Comparison of ENCODE assay signal across 16 cellular contexts in the genomic region with DNA sequence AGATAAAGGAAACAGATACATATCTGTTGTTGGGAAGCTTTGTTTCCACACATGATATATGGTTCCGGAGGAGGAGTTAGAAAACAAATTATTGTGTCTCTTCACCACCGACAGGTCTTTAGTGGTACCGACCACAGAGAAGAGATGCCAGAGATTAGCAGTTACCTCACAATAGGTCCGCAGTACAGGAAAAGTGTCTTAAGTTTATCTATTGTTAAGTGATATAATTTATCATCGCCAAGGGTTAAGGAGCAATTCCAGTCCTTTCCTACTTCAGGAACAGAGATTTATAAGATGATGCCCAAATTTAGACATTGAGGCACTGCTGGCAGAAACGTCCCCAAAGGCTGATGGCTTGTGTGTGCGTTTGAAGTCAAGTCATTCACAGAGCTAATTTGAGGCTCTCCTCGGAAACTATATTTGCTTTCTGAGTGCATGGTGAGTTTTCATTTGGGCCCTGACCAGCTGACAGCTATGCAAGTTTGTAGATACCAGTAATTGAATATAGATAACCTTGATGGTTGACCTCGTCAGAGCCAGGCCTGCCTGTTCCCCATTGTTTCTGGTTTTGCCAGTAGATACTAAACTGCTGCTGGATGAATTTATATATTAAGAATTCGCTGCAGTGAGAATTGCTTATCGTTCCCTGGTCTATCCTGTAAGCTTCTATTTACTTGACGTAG.
DNase-seq lines count a peak whose midpoint lies in the region; ATAC-seq and TF ChIP-seq lines count a peak whose summit lies in the region.
"Had no signal": no experiment of that assay in that cellular context is flagged by ENCODE, and none has a peak within 500 bp of the region (broad histone marks: within the 10 kb centered on the region; RNA-seq: fewer than 3 reads in every experiment).

No MANE protein-coding gene starts in this region.

- H3K36me3 Mint-ChIP-seq in activated CD4-positive, alpha-beta T cell treated with anti-CD3 and anti-CD28 coated beads for 36 hours (ENCODE audit: low read depth), result no peaks in the 10 kb centered on the region
- H3K36me3 Mint-ChIP-seq: CD4-positive, CD25-positive, alpha-beta regulatory T cell had no signal

- peak overlapping the region; percentile 94 for H3K27ac ChIP-seq in cardiac muscle cell
- H3K27ac ChIP-seq in stomach, result peak overlapping the region in 2 of 5 donors; percentile 10 to 41
- H3K27ac ChIP-seq: BLaER1 treated with 17β-estradiol and CSF1 and Interleukin-3, amounts not matched to agents 10 nM and 100 nM; GM23248 had no signal

- H3K36me3 ChIP-seq in cardiac muscle cell, result no peaks in the 10 kb centered on the region
- H3K36me3 ChIP-seq in stomach, result no peaks in the 10 kb centered on the region
- H3K36me3 ChIP-seq: BLaER1 treated with 17β-estradiol and CSF1 and Interleukin-3, amounts not matched to agents 10 nM and 100 nM had no signal

- no peak overlapping the region for H3K27ac Mint-ChIP-seq in activated CD4-positive, alpha-beta T cell treated with anti-CD3 and anti-CD28 coated beads for 36 hours
- H3K27ac Mint-ChIP-seq: CD4-positive, CD25-positive, alpha-beta regulatory T cell had no signal

- H3K27me3 Mint-ChIP-seq in activated CD4-positive, alpha-beta T cell treated with anti-CD3 and anti-CD28 coated beads for 36 hours, result no peaks in the 10 kb centered on the region
- H3K27me3 Mint-ChIP-seq: CD4-positive, CD25-positive, alpha-beta regulatory T cell had no signal

- no peaks in the 10 kb centered on the region for H3K9me3 ChIP-seq in cardiac muscle cell (ENCODE audit: low read depth)
- no peaks in the 10 kb centered on the region for H3K9me3 ChIP-seq in stomach

- TF ChIP-seq EP300 in stomach (IDR thresholded peaks at IDR 0.05), result no peak

- no peak for TF ChIP-seq CTCF in cardiac muscle cell (IDR thresholded peaks at IDR 0.05; ENCODE audit: low read depth, low read length)
- no peak for TF ChIP-seq CTCF in stomach (IDR thresholded peaks at IDR 0.05)

- ATAC-seq in Right ventricle myocardium superior (ENCODE audit: poor library complexity), result peak; percentile 81
- peak; percentile 86 for ATAC-seq in left ventricle myocardium superior
- ATAC-seq in GM21717 (IDR thresholded peaks at IDR 0.05; ENCODE audit: unreplicated experiment), result no peak
- no peak for ATAC-seq in activated CD4-positive, alpha-beta T cell treated with anti-CD3 and anti-CD28 coated beads for 36 hours

- H3K27me3 ChIP-seq in cardiac muscle cell, result no peaks in the 10 kb centered on the region
- no peaks in the 10 kb centered on the region for H3K27me3 ChIP-seq in stomach
- H3K27me3 ChIP-seq: BLaER1 treated with 17β-estradiol and CSF1 and Interleukin-3, amounts not matched to agents 10 nM and 100 nM had no signal

- 43 to 52% (median 48%) methylated on average over 12 of the region's 12 CpGs for WGBS in stomach, 5 donors

- DNase-seq in Right ventricle myocardium superior (no peak), cardiac septum (ENCODE audit: low spot score) (no peak), cardiac muscle cell (ENCODE audit: low read depth in 1 of 2, low spot score in 1 of 2) (peak in 1 of 2 donors; percentile 84), left ventricle myocardium superior (peak; percentile 43), stomach (peak; percentile 37)
- no peak for DNase-seq in activated T-cell treated with anti-CD3 and anti-CD28 coated beads, Interleukin-2, amount 50 U/mL, for 1 hour
- DNase-seq in activated CD4-positive, alpha-beta T cell treated with anti-CD3 and anti-CD28 coated beads for 36 hours, result no peak
- DNase-seq: 8988T; AML-193; CD4-positive, CD25-positive, alpha-beta regulatory T cell; DMS53; GF-D8; GM23248; H7 had no signal

- intact Hi-C loops in Right ventricle myocardium superior (cut with DNase I) (no loop called here), cardiac septum (cut with DNase I) (loop anchor here (5.0 to 10.0 kb wide), 3 partner anchors 61 to 892 kb away; partner anchors contain the start of gene IRX3), left ventricle myocardium superior (cut with micrococcal nuclease) (no loop called here), stomach (cut with DNase I; ENCODE audit: low total_unique reads) (no loop called here)
- intact Hi-C loops in activated CD4-positive, alpha-beta T cell treated with anti-CD3 and anti-CD28 coated beads for 36 hours (cut with DNase I, micrococcal nuclease), result no loop called here

- TF ChIP-seq POLR2A in stomach (IDR thresholded peaks at IDR 0.05), result no peak

- POLR2A ChIA-PET in activated CD4-positive, alpha-beta T cell treated with anti-CD3 and anti-CD28 coated beads for 36 hours (lab: Charles Lee), result no interaction called here

- peaks cover 47% of the 10 kb centered on the region for H3K4me1 ChIP-seq in cardiac muscle cell (ENCODE audit: low read depth)
- H3K4me1 ChIP-seq in stomach, result peaks cover 5 to 20% (median 7%) of the 10 kb centered on the region in 4 donors
- H3K4me1 ChIP-seq: BLaER1 treated with 17β-estradiol and CSF1 and Interleukin-3, amounts not matched to agents 10 nM and 100 nM had no signal

- CTCF ChIA-PET in activated CD4-positive, alpha-beta T cell treated with anti-CD3 and anti-CD28 coated beads for 36 hours (lab: Charles Lee), result no interaction called here

- no peak overlapping the region for H3K4me3 ChIP-seq in cardiac muscle cell
- no peak overlapping the region for H3K4me3 ChIP-seq in stomach
- H3K4me3 ChIP-seq: BLaER1 treated with 17β-estradiol and CSF1 and Interleukin-3, amounts not matched to agents 10 nM and 100 nM; GM23248 had no signal

- no peaks in the 10 kb centered on the region for H3K9me3 Mint-ChIP-seq in activated CD4-positive, alpha-beta T cell treated with anti-CD3 and anti-CD28 coated beads for 36 hours (ENCODE audit: low read depth)

- H3K4me1 Mint-ChIP-seq in activated CD4-positive, alpha-beta T cell treated with anti-CD3 and anti-CD28 coated beads for 36 hours, result no peaks in the 10 kb centered on the region
- H3K4me1 Mint-ChIP-seq: CD4-positive, CD25-positive, alpha-beta regulatory T cell had no signal

- H3K4me3 Mint-ChIP-seq in activated CD4-positive, alpha-beta T cell treated with anti-CD3 and anti-CD28 coated beads for 36 hours, result no peak overlapping the region
- H3K4me3 Mint-ChIP-seq: CD4-positive, CD25-positive, alpha-beta regulatory T cell had no signal

Comparison
In these comparisons a context has a peak if more than half of its experiments do, and no peak if none do; other contexts are left out.
1. DNase-seq: peak in left ventricle myocardium superior (single experiment) and stomach (single experiment); none in Right ventricle myocardium superior (single experiment), cardiac septum (single experiment), activated T-cell treated with anti-CD3 and anti-CD28 coated beads, Interleukin-2, amount 50 U/mL, for 1 hour (single experiment) and activated CD4-positive, alpha-beta T cell treated with anti-CD3 and anti-CD28 coated beads for 36 hours (single experiment).
2. ATAC-seq: peak in Right ventricle myocardium superior (single experiment) and left ventricle myocardium superior (single experiment); none in GM21717 (single experiment) and activated CD4-positive, alpha-beta T cell treated with anti-CD3 and anti-CD28 coated beads for 36 hours (single experiment).